ENCODE assay signal across 8 cellular contexts in the genomic region with DNA sequence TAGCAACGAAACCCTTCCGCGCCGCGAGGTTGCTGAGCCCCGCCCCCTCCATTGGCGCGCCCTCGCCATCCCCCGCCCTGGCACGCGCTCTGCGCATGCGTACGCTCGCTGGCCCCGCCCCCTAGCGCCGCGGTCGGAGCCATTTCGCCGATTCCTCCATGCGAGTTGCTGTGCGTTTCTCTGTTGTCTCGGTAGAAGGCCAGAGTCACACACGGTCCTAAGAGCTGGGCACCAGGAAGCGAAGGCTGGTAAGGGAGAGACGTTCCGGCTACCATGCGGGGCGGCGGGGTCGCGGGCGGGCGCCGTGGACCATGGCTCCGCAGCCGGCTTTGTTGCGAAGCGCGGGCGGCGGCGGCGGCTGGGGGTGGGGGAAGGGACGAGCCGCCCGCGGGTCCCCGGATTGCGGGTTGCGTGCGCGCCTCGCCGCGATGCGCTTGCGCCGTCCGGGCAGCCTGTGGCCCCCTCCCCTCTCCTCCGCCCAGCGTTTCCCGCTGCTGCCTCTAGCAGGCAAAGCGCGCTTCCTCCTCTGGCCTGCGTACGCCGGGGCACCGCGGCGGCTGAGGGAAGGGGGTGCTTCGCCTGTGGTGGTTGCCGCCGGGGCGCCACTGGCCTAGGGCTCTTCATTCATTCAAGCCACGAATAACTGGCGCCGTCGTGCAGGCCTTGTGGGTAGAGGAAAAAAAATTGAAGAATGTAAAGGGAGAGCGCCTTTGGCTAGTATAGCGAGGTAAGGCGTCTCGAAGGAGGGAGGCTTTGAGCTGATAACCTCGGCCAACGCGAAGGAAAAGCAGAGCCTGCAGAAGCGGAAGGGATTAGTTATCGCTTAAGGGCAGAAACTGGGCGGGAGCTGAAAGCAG. TPM values are rescaled to one million over a fixed set of nuclear protein-coding genes. Genes with fewer than 3 reads are reported as not detected.
DNase-seq lines count a peak whose midpoint lies in the region; ATAC-seq lines count a peak whose summit lies in the region.

TSS of gene DHX9 (plus strand) at position 139 of the 857 bp plus-strand sequence. CDS start 3,220 bp downstream, outside the sequence.

- peak within 1 kb of the TSS; percentile 87 to 89 for H3K27ac Mint-ChIP-seq in effector memory CD8-positive, alpha-beta T cell

- peak within 1 kb of the TSS; percentile 98 for H3K27ac ChIP-seq in mesenchymal stem cell (ENCODE audit: low read length, poor library complexity, severe bottlenecking)

- no peaks in the 10 kb centered on the region for H3K27me3 Mint-ChIP-seq in effector memory CD8-positive, alpha-beta T cell

- H3K18ac ChIP-seq in mesenchymal stem cell (ENCODE audit: low read depth in 1 of 2, low read length in 2 of 2), result peak within 1 kb of the TSS; percentile 89 to 100

- peaks cover 8 to 19% of the 10 kb centered on the region in 2 experiments for H3K36me3 ChIP-seq in mesenchymal stem cell (ENCODE audit: control insufficient read depth in 1 of 2, insufficient read depth in 2 of 2, low read depth in 1 of 2, low read length in 2 of 2)

- H3K27me3 ChIP-seq in mesenchymal stem cell (ENCODE audit: control insufficient read depth in 1 of 2, insufficient read depth in 1 of 2, low read length in 2 of 2), result no peaks in the 10 kb centered on the region

- peak within 1 kb of the TSS; percentile 90 for H2BK5ac ChIP-seq in mesenchymal stem cell (ENCODE audit: low read depth, low read length, poor library complexity, severe bottlenecking)

- H2AFZ ChIP-seq in mesenchymal stem cell (ENCODE audit: low read depth, low read length), result peak within 1 kb of the TSS; percentile 93

- peaks cover 48% of the 10 kb centered on the region for H3K36me3 Mint-ChIP-seq in effector memory CD8-positive, alpha-beta T cell (ENCODE audit: insufficient read depth)

- H2BK120ac ChIP-seq in mesenchymal stem cell (ENCODE audit: low read depth, low read length), result peak within 1 kb of the TSS; percentile 56

- H4K91ac ChIP-seq in mesenchymal stem cell (ENCODE audit: low read length), result peak within 1 kb of the TSS; percentile 92

- peak within 1 kb of the TSS; percentile 41 to 83 for H2BK12ac ChIP-seq in mesenchymal stem cell (ENCODE audit: low read length in 2 of 2)

- H3K9me3 ChIP-seq in mesenchymal stem cell (ENCODE audit: control insufficient read depth, low read length), result no peaks in the 10 kb centered on the region

- H3K4me1 Mint-ChIP-seq in effector memory CD8-positive, alpha-beta T cell (ENCODE audit: low read depth in 2 of 2), result peaks cover 38 to 49% of the 10 kb centered on the region in 2 donors

- H3K79me1 ChIP-seq in mesenchymal stem cell (replicated peaks; ENCODE audit: low read length, poor library complexity, severe bottlenecking), result peaks cover 2% of the 10 kb centered on the region

- H3K4me1 ChIP-seq in mesenchymal stem cell (ENCODE audit: control insufficient read depth, insufficient read depth, low read depth, low read length), result peaks cover 6% of the 10 kb centered on the region

- H3K23ac ChIP-seq in mesenchymal stem cell (ENCODE audit: low read length in 2 of 2), result peak within 1 kb of the TSS in 1 of 2 experiments; percentile 16

- under 1% methylated on average over 69 of the region's 92 CpGs for WGBS in mesenchymal stem cell

- H3K9ac ChIP-seq in mesenchymal stem cell (ENCODE audit: low read length), result peak within 1 kb of the TSS; percentile 89

- peak within 1 kb of the TSS in 1 of 2 experiments; percentile 97 for H3K14ac ChIP-seq in mesenchymal stem cell (ENCODE audit: low read length in 2 of 2)

- no peak within 1 kb of the TSS for H2AK5ac ChIP-seq in mesenchymal stem cell (ENCODE audit: low read length, severe bottlenecking)

- peak within 1 kb of the TSS; percentile 76 to 85 for H3K4me3 ChIP-seq in mesenchymal stem cell (ENCODE audit: insufficient read depth in 1 of 2, low read depth in 1 of 2, low read length in 2 of 2)

- peak within 1 kb of the TSS in 1 of 2 experiments; percentile 95 for H3K4ac ChIP-seq in mesenchymal stem cell (ENCODE audit: low read depth in 1 of 2, low read length in 2 of 2)

- peak; percentile 76 for ATAC-seq in GM21360 (IDR thresholded peaks at IDR 0.05; ENCODE audit: unreplicated experiment)
- ATAC-seq in effector memory CD8-positive, alpha-beta T cell (replicated peaks), result peak; percentile 86

- no peaks in the 10 kb centered on the region for H3K9me3 Mint-ChIP-seq in effector memory CD8-positive, alpha-beta T cell

- peak within 1 kb of the TSS; percentile 63 for H4K8ac ChIP-seq in mesenchymal stem cell (ENCODE audit: low read length)

- peak; percentile 99 for DNase-seq in COLO829 (ENCODE audit: low spot score)
- peak; percentile 80 for DNase-seq in HT1080 (ENCODE audit: low read depth)
- DNase-seq in NOMO-1 (lab: John Stamatoyannopoulos, UW; ENCODE audit: unreplicated experiment in 2 of 2), result peak; percentile 84 to 87
- DNase-seq in activated CD8-positive, alpha-beta memory T cell treated with anti-CD3 and anti-CD28 coated beads for 4 hours (ENCODE audit: low read depth in 2 of 2), result peak; percentile 86 to 93
- peak; percentile 97 to 99 (median 98) for DNase-seq in effector memory CD8-positive, alpha-beta T cell
- peak; percentile 88 for DNase-seq in mesenchymal stem cell
- DNase-seq in stimulated activated CD8-positive, alpha-beta memory T cell treated with anti-CD3 and anti-CD28 coated beads, Interleukin-12 subunit alpha, Interleukin-12 subunit beta, amount 100 ng/mL, for 4 hours (ENCODE audit: low read depth), result peak; percentile 95

- H3K4me2 ChIP-seq in mesenchymal stem cell (ENCODE audit: low read length, poor library complexity, severe bottlenecking), result peak within 1 kb of the TSS; percentile 90

- peak within 1 kb of the TSS; percentile 15 for H2BK15ac ChIP-seq in mesenchymal stem cell (ENCODE audit: low read depth, poor library complexity, severe bottlenecking)

- H3K4me3 Mint-ChIP-seq in effector memory CD8-positive, alpha-beta T cell, result peak within 1 kb of the TSS; percentile 93 to 95

RNA-seq across cellular contexts. Expression of gene DHX9, which starts in this region (rescaled TPM):
- 198 and 201 TPM in 2 replicates for total RNA-seq in HT1080 (2014; rRNA removed; shearing (Covaris generic))
- polyA plus RNA-seq in HT1080 (2015; cell fraction: cytosol; rRNA removed), result 118 and 136 TPM in 2 replicates
- 363 and 410 TPM in 2 replicates for polyA plus RNA-seq in HT1080 (2015; cell fraction: nucleus; rRNA removed)
- polyA plus RNA-seq in mesenchymal stem cell (2013, experiment 1 of 2), result 52.4 TPM
- polyA plus RNA-seq in mesenchymal stem cell (2013, experiment 2 of 2), result 52.9 TPM

Comparison
In these comparisons a context has a peak if more than half of its experiments do, and no peak if none do; other contexts are left out.
1. Peak in every context shown above with its lines: DNase-seq, ATAC-seq, H3K4me3 ChIP-seq and H3K27ac ChIP-seq.